In genomic region chr3:9951962-9952805, GRCh38 we compare ENCODE assay signal across 8 cellular contexts. TPM values are rescaled to one million over a fixed set of nuclear protein-coding genes. Genes with fewer than 3 reads are reported as not detected.
DNase-seq lines count a peak whose midpoint lies in the region; ATAC-seq and TF ChIP-seq lines count a peak whose summit lies in the region.

PRRT3 (minus strand) TSS chr3:9952408; CDS start chr3:9950115, 2,293 bp downstream.

- peak within 1 kb of the TSS; percentile 84 to 88 (median 84) for H3K4me3 Mint-ChIP-seq in nephron

- 5 to 17% methylated on average over 10 to 52 of the region's 52 CpGs for WGBS in upper lobe of left lung, 2 donors

- H3K4me1 ChIP-seq in upper lobe of left lung, result peaks cover 15 to 18% (median 17%) of the 10 kb centered on the region in 4 donors

- no peak for TF ChIP-seq CTCF in HFF-Myc (IDR thresholded peaks at IDR 0.05; ENCODE audit: low read depth, low read length, missing control alignments)
- TF ChIP-seq CTCF in epithelial cell of proximal tubule (conservative IDR thresholded peaks at IDR 0.05; ENCODE audit: low read depth, low read length), result no peak
- no peak for TF ChIP-seq CTCF in nephron (IDR thresholded peaks at IDR 0.05; ENCODE audit: unreplicated experiment in 3 of 3)
- peak in 1 of 6 experiments; percentile 10 for TF ChIP-seq CTCF in upper lobe of left lung (IDR thresholded peaks at IDR 0.05)

- H3K27ac Mint-ChIP-seq in nephron, result no peak within 1 kb of the TSS

- no peak for TF ChIP-seq EP300 in upper lobe of left lung (IDR thresholded peaks at IDR 0.05)

- no peaks in the 10 kb centered on the region for H3K27me3 ChIP-seq in upper lobe of left lung

- H3K36me3 ChIP-seq in upper lobe of left lung, result no peaks in the 10 kb centered on the region

- H3K4me1 Mint-ChIP-seq in nephron, result peaks cover 29% of the 10 kb centered on the region

- H3K27me3 Mint-ChIP-seq in nephron (ENCODE audit: low read depth), result peaks cover 4% of the 10 kb centered on the region

- DNase-seq in NCI-H2196 (lab: John Stamatoyannopoulos, UW; ENCODE audit: unreplicated experiment) (peak; percentile 37), NCI-H2196 treated with DMSO at 0.1 percent for 48 hours (lab: John Stamatoyannopoulos, UW; ENCODE audit: unreplicated experiment) (no peak), HFF-Myc (ENCODE audit: extremely low read depth, low read depth) (no peak), NCI-H146 treated with DMSO at 0.1 percent for 48 hours (lab: John Stamatoyannopoulos, UW; ENCODE audit: unreplicated experiment) (peak; percentile 35), activated T-cell treated with anti-CD3 and anti-CD28 coated beads for 1 hour (ENCODE audit: low read depth) (peak; percentile 37), epithelial cell of proximal tubule (ENCODE audit: low read depth) (no peak), upper lobe of left lung (peak in 1 of 2 donors; percentile 90)

- H3K4me3 ChIP-seq in HFF-Myc (replicated peaks; ENCODE audit: low read depth, low read length), result peak within 1 kb of the TSS; percentile 54
- H3K4me3 ChIP-seq in epithelial cell of proximal tubule (ENCODE audit: low read depth, low read length), result peak within 1 kb of the TSS; percentile 60
- H3K4me3 ChIP-seq in upper lobe of left lung, result peak within 1 kb of the TSS; percentile 31 to 62 (median 52)

- H3K9me3 ChIP-seq in upper lobe of left lung, result no peaks in the 10 kb centered on the region

- no peaks in the 10 kb centered on the region for H3K9me3 Mint-ChIP-seq in nephron

- no peak within 1 kb of the TSS for H3K27ac ChIP-seq in upper lobe of left lung

- peak in 1 of 2 donors; percentile 77 for ATAC-seq in upper lobe of left lung (ENCODE audit: low FRiP score in 2 of 2)

- peak in 1 of 4 donors; percentile 19 for TF ChIP-seq POLR2A in upper lobe of left lung (IDR thresholded peaks at IDR 0.05)

- no peaks in the 10 kb centered on the region for H3K36me3 Mint-ChIP-seq in nephron (ENCODE audit: low read depth)

RNA-seq across cellular contexts. Expression of gene PRRT3, which starts in this region (rescaled TPM):
- 1.3 and 2.4 TPM in 2 replicates for total RNA-seq in epithelial cell of proximal tubule
- total RNA-seq in upper lobe of left lung, result 1 to 10 TPM; 1.6 to 7.1 (median 4.5) TPM

Comparison
In these comparisons a context has a peak if more than half of its experiments do, and no peak if none do; other contexts are left out.
1. DNase-seq: peak in NCI-H2196 (single experiment), NCI-H146 treated with DMSO at 0.1 percent for 48 hours (single experiment) and activated T-cell treated with anti-CD3 and anti-CD28 coated beads for 1 hour (single experiment); none in NCI-H2196 treated with DMSO at 0.1 percent for 48 hours (single experiment), HFF-Myc (single experiment) and epithelial cell of proximal tubule (single experiment).
2. Peak in every context shown above with its lines, with median percentiles within 50 percentile points of each other: H3K4me3 ChIP-seq.